10 cellular contexts compared by ENCODE assay signal in genomic region chr1:23865543-23865930, GRCh38. TPM values are rescaled to one million over a fixed set of nuclear protein-coding genes. Genes with fewer than 3 reads are reported as not detected.
DNase-seq lines count a peak whose midpoint lies in the region; ATAC-seq and TF ChIP-seq lines count a peak whose summit lies in the region.
"Had no signal": no experiment of that assay in that cellular context is flagged by ENCODE, and none has a peak within 500 bp of the region (broad histone marks: within the 10 kb centered on the region; RNA-seq: fewer than 3 reads in every experiment).

No MANE protein-coding gene starts in this region.

- peaks cover 15% of the 10 kb centered on the region for H3K27me3 Mint-ChIP-seq in T-helper 2 cell treated with Interferon-gamma antibody and Interleukin-4, amounts not matched to agents 5 μg/mL and 100 μg/mL, for 36 hours (ENCODE audit: low read depth)
- H3K27me3 Mint-ChIP-seq in type B pancreatic cell = peaks cover 27% of the 10 kb centered on the region

- H3K9me3 Mint-ChIP-seq in T-helper 2 cell treated with Interferon-gamma antibody and Interleukin-4, amounts not matched to agents 5 μg/mL and 100 μg/mL, for 36 hours = no peaks in the 10 kb centered on the region
- H3K9me3 Mint-ChIP-seq in type B pancreatic cell = no peaks in the 10 kb centered on the region

- H3K4me2 ChIP-seq in fibroblast of lung (ENCODE audit: extremely low read depth, insufficient read depth, low read length) = no peak overlapping the region
- H3K4me2 ChIP-seq: A549 had no signal

- H3K9me3 ChIP-seq in fibroblast of lung (ENCODE audit: control insufficient read depth, insufficient read depth, low read depth, low read length) = no peaks in the 10 kb centered on the region
- H3K9me3 ChIP-seq: A549 had no signal

- no peak for DNase-seq in T-helper 2 cell treated with Interferon-gamma antibody and Interleukin-4, amounts not matched to agents 5 μg/mL and 100 μg/mL, for 36 hours (ENCODE audit: low spot score)
- DNase-seq in T-helper 2 cell = no peak
- DNase-seq in RPMI8226 = peak; percentile 78
- DNase-seq in fibroblast of lung (ENCODE audit: low read depth in 2 of 2) = peak; percentile 10 to 96
- no peak for DNase-seq in type B pancreatic cell (ENCODE audit: extremely low spot score, unreplicated experiment)
- DNase-seq in NCI-H146 treated with DMSO at 0.1 percent for 48 hours (lab: John Stamatoyannopoulos, UW; ENCODE audit: unreplicated experiment) = no peak
- DNase-seq: activated CD8-positive, alpha-beta memory T cell treated with anti-CD3 and anti-CD28 coated beads, Interleukin-2, amount 50 U/mL, for 48 hours had no signal

- no peak overlapping the region for H3K4me3 ChIP-seq in fibroblast of lung (replicated peaks in 1 of 4; ENCODE audit: control extremely low read depth in 1 of 4, insufficient read depth in 1 of 4, low read depth in 3 of 4, low read length in 4 of 4)
- H3K4me3 ChIP-seq: A549 had no signal

- H3K36me3 Mint-ChIP-seq in T-helper 2 cell treated with Interferon-gamma antibody and Interleukin-4, amounts not matched to agents 5 μg/mL and 100 μg/mL, for 36 hours (ENCODE audit: low read depth) = no peaks in the 10 kb centered on the region
- H3K36me3 Mint-ChIP-seq in type B pancreatic cell = peaks cover 12% of the 10 kb centered on the region

- no peak overlapping the region for H3K9ac ChIP-seq in fibroblast of lung (ENCODE audit: insufficient read depth, low read length)

- peaks cover 16% of the 10 kb centered on the region for H3K4me1 Mint-ChIP-seq in T-helper 2 cell treated with Interferon-gamma antibody and Interleukin-4, amounts not matched to agents 5 μg/mL and 100 μg/mL, for 36 hours (ENCODE audit: low read depth)
- peaks cover 13% of the 10 kb centered on the region for H3K4me1 Mint-ChIP-seq in type B pancreatic cell (ENCODE audit: unreplicated experiment)

- no peaks in the 10 kb centered on the region for H3K4me1 ChIP-seq in fibroblast of lung (ENCODE audit: control insufficient read depth, extremely low read depth, insufficient read depth, low read length)

- H2AFZ ChIP-seq in fibroblast of lung (ENCODE audit: low read length) = no peak overlapping the region

- no peaks in the 10 kb centered on the region for H3K79me2 ChIP-seq in fibroblast of lung (ENCODE audit: control insufficient read depth, insufficient read depth, low read length)

- no peaks in the 10 kb centered on the region for H4K20me1 ChIP-seq in fibroblast of lung (ENCODE audit: control insufficient read depth, extremely low read depth, insufficient read depth, low read length)

- no peak overlapping the region for H3K27ac ChIP-seq in fibroblast of lung (ENCODE audit: insufficient read depth, low read length)
- H3K27ac ChIP-seq: A549 had no signal

- H3K4me3 Mint-ChIP-seq in T-helper 2 cell treated with Interferon-gamma antibody and Interleukin-4, amounts not matched to agents 5 μg/mL and 100 μg/mL, for 36 hours = peak overlapping the region; percentile 6
- H3K4me3 Mint-ChIP-seq in type B pancreatic cell = peak overlapping the region; percentile 63

- H3K36me3 ChIP-seq in fibroblast of lung (ENCODE audit: control insufficient read depth, insufficient read depth, low read length) = no peaks in the 10 kb centered on the region

- TF ChIP-seq CTCF in fibroblast of lung (conservative IDR thresholded peaks at IDR 0.05 in 1 of 2, IDR thresholded peaks at IDR 0.05 in 1 of 2; ENCODE audit: low read depth in 1 of 2, low read length in 2 of 2) = no peak
- TF ChIP-seq CTCF in type B pancreatic cell (conservative IDR thresholded peaks at IDR 0.05) = no peak

- H3K27me3 ChIP-seq in fibroblast of lung (ENCODE audit: control insufficient read depth, insufficient read depth, low read length) = peaks cover 11% of the 10 kb centered on the region

- no peak overlapping the region for H3K27ac Mint-ChIP-seq in T-helper 2 cell treated with Interferon-gamma antibody and Interleukin-4, amounts not matched to agents 5 μg/mL and 100 μg/mL, for 36 hours
- no peak overlapping the region for H3K27ac Mint-ChIP-seq in type B pancreatic cell

- no peak for ATAC-seq in HG03457 (IDR thresholded peaks at IDR 0.05; ENCODE audit: unreplicated experiment)
- no peak for ATAC-seq in GM21737 (IDR thresholded peaks at IDR 0.05; ENCODE audit: unreplicated experiment)
- ATAC-seq: A549 had no signal

RNA-seq across cellular contexts. Expression of gene FUCA1, which starts 2.6 kb away (rescaled TPM):
- total RNA-seq in fibroblast of lung = 8.7 and 9.7 TPM in 2 replicates
- 4.1 and 5.9 TPM in 2 replicates for polyA plus RNA-seq in fibroblast of lung
- 2.6 and 3.4 TPM in 2 replicates for polyA plus RNA-seq in fibroblast of lung (2012)
- polyA minus RNA-seq in fibroblast of lung (ENCODE audit: low replicate concordance) = not detected in 2 replicates
- total RNA-seq in type B pancreatic cell (ENCODE audit: low replicate concordance) = 20.6 and 40.8 TPM in 2 replicates

RNA-seq across cellular contexts. Expression of gene HMGCL, which starts 40.3 kb away (rescaled TPM):
- 59.3 and 74.6 TPM in 2 replicates for total RNA-seq in fibroblast of lung
- 34.1 and 41.3 TPM in 2 replicates for polyA plus RNA-seq in fibroblast of lung
- polyA plus RNA-seq in fibroblast of lung (2012) = 33.0 and 37.3 TPM in 2 replicates
- polyA minus RNA-seq in fibroblast of lung (ENCODE audit: low replicate concordance) = 21.4 and 28.5 TPM in 2 replicates
- total RNA-seq in type B pancreatic cell (ENCODE audit: low replicate concordance) = 33.7 and 35.8 TPM in 2 replicates

RNA-seq across cellular contexts. Expression of gene CNR2, which starts 47.6 kb away (rescaled TPM):
- total RNA-seq in fibroblast of lung (not detected in 2 replicates), type B pancreatic cell (ENCODE audit: low replicate concordance) (not detected in 2 replicates)
- not detected in 2 replicates for polyA plus RNA-seq in fibroblast of lung
- polyA plus RNA-seq in fibroblast of lung (2012) = not detected in 2 replicates
- not detected in 2 replicates for polyA minus RNA-seq in fibroblast of lung (ENCODE audit: low replicate concordance)
- polyA plus RNA-seq: A549 had no signal

Comparison
In these comparisons a context has a peak if more than half of its experiments do, and no peak if none do; other contexts are left out.
1. DNase-seq: peak in RPMI8226 (single experiment) and fibroblast of lung (2 of 2); none in T-helper 2 cell treated with Interferon-gamma antibody and Interleukin-4, amounts not matched to agents 5 μg/mL and 100 μg/mL, for 36 hours (single experiment), T-helper 2 cell (0 of 5), type B pancreatic cell (single experiment) and NCI-H146 treated with DMSO at 0.1 percent for 48 hours (single experiment).